ENCODE assay signal across 1 cellular context in the genomic region with DNA sequence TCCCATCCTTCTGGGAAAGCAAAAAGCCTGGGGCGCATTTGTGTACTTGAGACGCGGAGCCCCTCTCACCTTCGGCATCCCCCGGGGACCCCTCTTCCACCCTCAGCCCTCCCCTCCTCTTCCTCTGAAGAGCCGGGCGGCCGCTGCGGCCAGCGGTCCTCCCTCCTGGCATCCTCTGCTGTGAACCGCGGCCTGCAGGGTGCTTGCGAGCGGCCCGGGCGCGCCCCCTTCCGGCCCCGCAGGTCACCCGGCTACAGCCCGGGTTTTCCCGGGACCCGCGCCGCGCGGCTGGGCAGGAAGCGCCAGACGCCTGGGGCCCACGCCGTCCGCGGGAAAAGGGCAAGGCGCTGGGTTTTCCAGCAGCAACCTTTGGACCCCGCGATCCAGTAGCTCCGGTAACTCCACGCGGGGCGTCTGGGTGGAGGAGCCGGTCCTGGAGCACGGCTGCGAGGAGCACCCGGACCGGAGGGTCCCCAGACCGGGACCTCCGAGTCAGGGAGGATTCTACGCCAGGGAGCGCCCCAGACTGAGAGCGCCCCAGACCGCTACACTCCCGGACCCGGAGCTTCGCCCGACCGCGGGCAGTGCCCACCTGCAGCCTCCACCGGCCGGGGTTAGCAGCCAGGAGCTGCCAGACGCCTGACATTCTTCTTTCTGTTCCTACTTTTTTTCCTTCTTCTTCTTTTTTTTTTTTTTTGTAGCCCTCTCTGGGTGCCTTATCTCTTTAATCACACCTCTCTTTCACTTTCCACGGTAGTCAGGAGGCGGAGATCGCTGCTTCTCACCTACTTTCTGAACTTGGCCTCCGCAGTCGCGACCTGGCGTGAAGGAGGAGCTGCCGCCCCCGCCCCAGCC.
TF ChIP-seq lines count a peak whose summit lies in the region.

A gene with protein sequence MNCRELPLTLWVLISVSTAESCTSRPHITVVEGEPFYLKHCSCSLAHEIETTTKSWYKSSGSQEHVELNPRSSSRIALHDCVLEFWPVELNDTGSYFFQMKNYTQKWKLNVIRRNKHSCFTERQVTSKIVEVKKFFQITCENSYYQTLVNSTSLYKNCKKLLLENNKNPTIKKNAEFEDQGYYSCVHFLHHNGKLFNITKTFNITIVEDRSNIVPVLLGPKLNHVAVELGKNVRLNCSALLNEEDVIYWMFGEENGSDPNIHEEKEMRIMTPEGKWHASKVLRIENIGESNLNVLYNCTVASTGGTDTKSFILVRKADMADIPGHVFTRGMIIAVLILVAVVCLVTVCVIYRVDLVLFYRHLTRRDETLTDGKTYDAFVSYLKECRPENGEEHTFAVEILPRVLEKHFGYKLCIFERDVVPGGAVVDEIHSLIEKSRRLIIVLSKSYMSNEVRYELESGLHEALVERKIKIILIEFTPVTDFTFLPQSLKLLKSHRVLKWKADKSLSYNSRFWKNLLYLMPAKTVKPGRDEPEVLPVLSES (plus strand): TSS at position 271 of the 855 bp plus-strand sequence. CDS start 6,865 bp downstream, outside the sequence.

TF ChIP-seq in GM12878, 131 proteins besides CTCF, POLR2A, EP300 and RAD21 (continued from another document and continues in another):
- TF ChIP-seq, protein P1, sequence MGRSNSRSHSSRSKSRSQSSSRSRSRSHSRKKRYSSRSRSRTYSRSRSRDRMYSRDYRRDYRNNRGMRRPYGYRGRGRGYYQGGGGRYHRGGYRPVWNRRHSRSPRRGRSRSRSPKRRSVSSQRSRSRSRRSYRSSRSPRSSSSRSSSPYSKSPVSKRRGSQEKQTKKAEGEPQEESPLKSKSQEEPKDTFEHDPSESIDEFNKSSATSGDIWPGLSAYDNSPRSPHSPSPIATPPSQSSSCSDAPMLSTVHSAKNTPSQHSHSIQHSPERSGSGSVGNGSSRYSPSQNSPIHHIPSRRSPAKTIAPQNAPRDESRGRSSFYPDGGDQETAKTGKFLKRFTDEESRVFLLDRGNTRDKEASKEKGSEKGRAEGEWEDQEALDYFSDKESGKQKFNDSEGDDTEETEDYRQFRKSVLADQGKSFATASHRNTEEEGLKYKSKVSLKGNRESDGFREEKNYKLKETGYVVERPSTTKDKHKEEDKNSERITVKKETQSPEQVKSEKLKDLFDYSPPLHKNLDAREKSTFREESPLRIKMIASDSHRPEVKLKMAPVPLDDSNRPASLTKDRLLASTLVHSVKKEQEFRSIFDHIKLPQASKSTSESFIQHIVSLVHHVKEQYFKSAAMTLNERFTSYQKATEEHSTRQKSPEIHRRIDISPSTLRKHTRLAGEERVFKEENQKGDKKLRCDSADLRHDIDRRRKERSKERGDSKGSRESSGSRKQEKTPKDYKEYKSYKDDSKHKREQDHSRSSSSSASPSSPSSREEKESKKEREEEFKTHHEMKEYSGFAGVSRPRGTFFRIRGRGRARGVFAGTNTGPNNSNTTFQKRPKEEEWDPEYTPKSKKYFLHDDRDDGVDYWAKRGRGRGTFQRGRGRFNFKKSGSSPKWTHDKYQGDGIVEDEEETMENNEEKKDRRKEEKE (IDR thresholded peaks at IDR 0.05) = no peak
- TF ChIP-seq TCF12 (IDR thresholded peaks at IDR 0.05; ENCODE audit: low read depth, low read length) (0 out of 2 replicates have a peak, but pooled peaks have one; percentile 8), TAF1 (IDR thresholded peaks at IDR 0.05; ENCODE audit: borderline replicate concordance, low read depth, low read length) (peak; percentile 37; the same call in 1 of the 2 replicates), IKZF2 (IDR thresholded peaks at IDR 0.05) (peak; percentile 84 to 88), RUNX3 (IDR thresholded peaks at IDR 0.05; ENCODE audit: low read length) (peak; percentile 40; the same call in 1 of the 2 replicates), MTA2 (IDR thresholded peaks at IDR 0.05; ENCODE audit: low read depth) (0 out of 2 replicates have a peak, but pooled peaks have one; percentile 12), TBL1XR1 (IDR thresholded peaks at IDR 0.05; ENCODE audit: low read depth, low read length) (no peak), CHD1 (IDR thresholded peaks at IDR 0.05; ENCODE audit: low read depth, low read length) (no peak), RAD51 (IDR thresholded peaks at IDR 0.05) (no peak), JUNB (IDR thresholded peaks at IDR 0.05) (no peak), PML (IDR thresholded peaks at IDR 0.05; ENCODE audit: low read length) (0 out of 2 replicates have a peak, but pooled peaks have one; percentile 29), BACH1 (IDR thresholded peaks at IDR 0.05; ENCODE audit: borderline replicate concordance) (no peak), SRF (IDR thresholded peaks at IDR 0.05; ENCODE audit: low read depth in 2 of 2, low read length in 2 of 2) (0 out of 4 replicates have a peak, but pooled peaks of 1 of the 2 experiments have one; percentile 48), IKZF1 (conservative IDR thresholded peaks at IDR 0.05) (peak; percentile 99), ZNF384 (IDR thresholded peaks at IDR 0.05; ENCODE audit: borderline replicate concordance, low read depth, low read length) (peak; percentile 76), EGR1 (IDR thresholded peaks at IDR 0.05; ENCODE audit: borderline replicate concordance in 1 of 2, low read depth in 2 of 2, low read length in 2 of 2) (peak in 1 of 2 experiments; percentile 77; a peak in 2 of 3 replicates), LARP7 (IDR thresholded peaks at IDR 0.05) (peak; percentile 65; the same call in 1 of the 2 replicates), RELA (IDR thresholded peaks at IDR 0.05; ENCODE audit: borderline replicate concordance, partially characterized antibody) (peak; percentile 20), KLF5 (IDR thresholded peaks at IDR 0.05; ENCODE audit: partially characterized antibody) (peak; percentile 27), SREBF1 (IDR thresholded peaks at IDR 0.05; ENCODE audit: low read length) (no peak), NR2F1 (conservative IDR thresholded peaks at IDR 0.05) (peak; percentile 82), ASH2L (IDR thresholded peaks at IDR 0.05; ENCODE audit: borderline replicate concordance, low read depth) (0 out of 2 replicates have a peak, but pooled peaks have one; percentile 54), BMI1 (IDR thresholded peaks at IDR 0.05; ENCODE audit: borderline replicate concordance) (no peak), NBN (IDR thresholded peaks at IDR 0.05) (peak; percentile 80), MEF2B (IDR thresholded peaks at IDR 0.05; ENCODE audit: partially characterized antibody, poor library complexity, severe bottlenecking) (peak; percentile 33), SMARCA5 (IDR thresholded peaks at IDR 0.05) (peak; percentile 98), SP1 (IDR thresholded peaks at IDR 0.05; ENCODE audit: low read depth, low read length) (no peak), ZNF217 (IDR thresholded peaks at IDR 0.05) (peak; percentile 63; the same call in 1 of the 2 replicates), POLR2AphosphoS5 (IDR thresholded peaks at IDR 0.05; ENCODE audit: low read length) (no peak; the same call in 1 of the 2 replicates), BHLHE40 (IDR thresholded peaks at IDR 0.05; ENCODE audit: borderline replicate concordance in 1 of 2, low read depth in 2 of 2, low read length in 1 of 2) (peak; percentile 5 to 58; a peak in 3 of 4 replicates)
- TF ChIP-seq, protein P2, sequence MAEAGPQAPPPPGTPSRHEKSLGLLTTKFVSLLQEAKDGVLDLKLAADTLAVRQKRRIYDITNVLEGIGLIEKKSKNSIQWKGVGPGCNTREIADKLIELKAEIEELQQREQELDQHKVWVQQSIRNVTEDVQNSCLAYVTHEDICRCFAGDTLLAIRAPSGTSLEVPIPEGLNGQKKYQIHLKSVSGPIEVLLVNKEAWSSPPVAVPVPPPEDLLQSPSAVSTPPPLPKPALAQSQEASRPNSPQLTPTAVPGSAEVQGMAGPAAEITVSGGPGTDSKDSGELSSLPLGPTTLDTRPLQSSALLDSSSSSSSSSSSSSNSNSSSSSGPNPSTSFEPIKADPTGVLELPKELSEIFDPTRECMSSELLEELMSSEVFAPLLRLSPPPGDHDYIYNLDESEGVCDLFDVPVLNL (IDR thresholded peaks at IDR 0.05; ENCODE audit: low read depth, low read length) = 0 out of 2 replicates have a peak, but pooled peaks have one; percentile 16
- TF ChIP-seq, protein P3, sequence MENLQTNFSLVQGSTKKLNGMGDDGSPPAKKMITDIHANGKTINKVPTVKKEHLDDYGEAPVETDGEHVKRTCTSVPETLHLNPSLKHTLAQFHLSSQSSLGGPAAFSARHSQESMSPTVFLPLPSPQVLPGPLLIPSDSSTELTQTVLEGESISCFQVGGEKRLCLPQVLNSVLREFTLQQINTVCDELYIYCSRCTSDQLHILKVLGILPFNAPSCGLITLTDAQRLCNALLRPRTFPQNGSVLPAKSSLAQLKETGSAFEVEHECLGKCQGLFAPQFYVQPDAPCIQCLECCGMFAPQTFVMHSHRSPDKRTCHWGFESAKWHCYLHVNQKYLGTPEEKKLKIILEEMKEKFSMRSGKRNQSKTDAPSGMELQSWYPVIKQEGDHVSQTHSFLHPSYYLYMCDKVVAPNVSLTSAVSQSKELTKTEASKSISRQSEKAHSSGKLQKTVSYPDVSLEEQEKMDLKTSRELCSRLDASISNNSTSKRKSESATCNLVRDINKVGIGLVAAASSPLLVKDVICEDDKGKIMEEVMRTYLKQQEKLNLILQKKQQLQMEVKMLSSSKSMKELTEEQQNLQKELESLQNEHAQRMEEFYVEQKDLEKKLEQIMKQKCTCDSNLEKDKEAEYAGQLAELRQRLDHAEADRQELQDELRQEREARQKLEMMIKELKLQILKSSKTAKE (IDR thresholded peaks at IDR 0.05; ENCODE audit: low read depth, poor library complexity, severe bottlenecking) = no peak
- TF ChIP-seq, protein P4, sequence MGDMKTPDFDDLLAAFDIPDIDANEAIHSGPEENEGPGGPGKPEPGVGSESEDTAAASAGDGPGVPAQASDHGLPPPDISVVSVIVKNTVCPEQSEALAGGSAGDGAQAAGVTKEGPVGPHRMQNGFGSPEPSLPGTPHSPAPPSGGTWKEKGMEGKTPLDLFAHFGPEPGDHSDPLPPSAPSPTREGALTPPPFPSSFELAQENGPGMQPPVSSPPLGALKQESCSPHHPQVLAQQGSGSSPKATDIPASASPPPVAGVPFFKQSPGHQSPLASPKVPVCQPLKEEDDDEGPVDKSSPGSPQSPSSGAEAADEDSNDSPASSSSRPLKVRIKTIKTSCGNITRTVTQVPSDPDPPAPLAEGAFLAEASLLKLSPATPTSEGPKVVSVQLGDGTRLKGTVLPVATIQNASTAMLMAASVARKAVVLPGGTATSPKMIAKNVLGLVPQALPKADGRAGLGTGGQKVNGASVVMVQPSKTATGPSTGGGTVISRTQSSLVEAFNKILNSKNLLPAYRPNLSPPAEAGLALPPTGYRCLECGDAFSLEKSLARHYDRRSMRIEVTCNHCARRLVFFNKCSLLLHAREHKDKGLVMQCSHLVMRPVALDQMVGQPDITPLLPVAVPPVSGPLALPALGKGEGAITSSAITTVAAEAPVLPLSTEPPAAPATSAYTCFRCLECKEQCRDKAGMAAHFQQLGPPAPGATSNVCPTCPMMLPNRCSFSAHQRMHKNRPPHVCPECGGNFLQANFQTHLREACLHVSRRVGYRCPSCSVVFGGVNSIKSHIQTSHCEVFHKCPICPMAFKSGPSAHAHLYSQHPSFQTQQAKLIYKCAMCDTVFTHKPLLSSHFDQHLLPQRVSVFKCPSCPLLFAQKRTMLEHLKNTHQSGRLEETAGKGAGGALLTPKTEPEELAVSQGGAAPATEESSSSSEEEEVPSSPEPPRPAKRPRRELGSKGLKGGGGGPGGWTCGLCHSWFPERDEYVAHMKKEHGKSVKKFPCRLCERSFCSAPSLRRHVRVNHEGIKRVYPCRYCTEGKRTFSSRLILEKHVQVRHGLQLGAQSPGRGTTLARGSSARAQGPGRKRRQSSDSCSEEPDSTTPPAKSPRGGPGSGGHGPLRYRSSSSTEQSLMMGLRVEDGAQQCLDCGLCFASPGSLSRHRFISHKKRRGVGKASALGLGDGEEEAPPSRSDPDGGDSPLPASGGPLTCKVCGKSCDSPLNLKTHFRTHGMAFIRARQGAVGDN (IDR thresholded peaks at IDR 0.05) = 0 out of 2 replicates have a peak, but pooled peaks have one; percentile 55
- TF ChIP-seq, protein P5, sequence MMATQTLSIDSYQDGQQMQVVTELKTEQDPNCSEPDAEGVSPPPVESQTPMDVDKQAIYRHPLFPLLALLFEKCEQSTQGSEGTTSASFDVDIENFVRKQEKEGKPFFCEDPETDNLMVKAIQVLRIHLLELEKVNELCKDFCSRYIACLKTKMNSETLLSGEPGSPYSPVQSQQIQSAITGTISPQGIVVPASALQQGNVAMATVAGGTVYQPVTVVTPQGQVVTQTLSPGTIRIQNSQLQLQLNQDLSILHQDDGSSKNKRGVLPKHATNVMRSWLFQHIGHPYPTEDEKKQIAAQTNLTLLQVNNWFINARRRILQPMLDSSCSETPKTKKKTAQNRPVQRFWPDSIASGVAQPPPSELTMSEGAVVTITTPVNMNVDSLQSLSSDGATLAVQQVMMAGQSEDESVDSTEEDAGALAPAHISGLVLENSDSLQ (IDR thresholded peaks at IDR 0.05) = no peak
- TF ChIP-seq, protein P6, sequence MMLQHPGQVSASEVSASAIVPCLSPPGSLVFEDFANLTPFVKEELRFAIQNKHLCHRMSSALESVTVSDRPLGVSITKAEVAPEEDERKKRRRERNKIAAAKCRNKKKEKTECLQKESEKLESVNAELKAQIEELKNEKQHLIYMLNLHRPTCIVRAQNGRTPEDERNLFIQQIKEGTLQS (IDR thresholded peaks at IDR 0.05; ENCODE audit: borderline replicate concordance, extremely low read depth, low read depth, low read length) = no peak
- TF ChIP-seq, protein P7, sequence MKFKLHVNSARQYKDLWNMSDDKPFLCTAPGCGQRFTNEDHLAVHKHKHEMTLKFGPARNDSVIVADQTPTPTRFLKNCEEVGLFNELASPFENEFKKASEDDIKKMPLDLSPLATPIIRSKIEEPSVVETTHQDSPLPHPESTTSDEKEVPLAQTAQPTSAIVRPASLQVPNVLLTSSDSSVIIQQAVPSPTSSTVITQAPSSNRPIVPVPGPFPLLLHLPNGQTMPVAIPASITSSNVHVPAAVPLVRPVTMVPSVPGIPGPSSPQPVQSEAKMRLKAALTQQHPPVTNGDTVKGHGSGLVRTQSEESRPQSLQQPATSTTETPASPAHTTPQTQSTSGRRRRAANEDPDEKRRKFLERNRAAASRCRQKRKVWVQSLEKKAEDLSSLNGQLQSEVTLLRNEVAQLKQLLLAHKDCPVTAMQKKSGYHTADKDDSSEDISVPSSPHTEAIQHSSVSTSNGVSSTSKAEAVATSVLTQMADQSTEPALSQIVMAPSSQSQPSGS (IDR thresholded peaks at IDR 0.05; ENCODE audit: low read length) = peak; percentile 34
- TF ChIP-seq, protein P8, sequence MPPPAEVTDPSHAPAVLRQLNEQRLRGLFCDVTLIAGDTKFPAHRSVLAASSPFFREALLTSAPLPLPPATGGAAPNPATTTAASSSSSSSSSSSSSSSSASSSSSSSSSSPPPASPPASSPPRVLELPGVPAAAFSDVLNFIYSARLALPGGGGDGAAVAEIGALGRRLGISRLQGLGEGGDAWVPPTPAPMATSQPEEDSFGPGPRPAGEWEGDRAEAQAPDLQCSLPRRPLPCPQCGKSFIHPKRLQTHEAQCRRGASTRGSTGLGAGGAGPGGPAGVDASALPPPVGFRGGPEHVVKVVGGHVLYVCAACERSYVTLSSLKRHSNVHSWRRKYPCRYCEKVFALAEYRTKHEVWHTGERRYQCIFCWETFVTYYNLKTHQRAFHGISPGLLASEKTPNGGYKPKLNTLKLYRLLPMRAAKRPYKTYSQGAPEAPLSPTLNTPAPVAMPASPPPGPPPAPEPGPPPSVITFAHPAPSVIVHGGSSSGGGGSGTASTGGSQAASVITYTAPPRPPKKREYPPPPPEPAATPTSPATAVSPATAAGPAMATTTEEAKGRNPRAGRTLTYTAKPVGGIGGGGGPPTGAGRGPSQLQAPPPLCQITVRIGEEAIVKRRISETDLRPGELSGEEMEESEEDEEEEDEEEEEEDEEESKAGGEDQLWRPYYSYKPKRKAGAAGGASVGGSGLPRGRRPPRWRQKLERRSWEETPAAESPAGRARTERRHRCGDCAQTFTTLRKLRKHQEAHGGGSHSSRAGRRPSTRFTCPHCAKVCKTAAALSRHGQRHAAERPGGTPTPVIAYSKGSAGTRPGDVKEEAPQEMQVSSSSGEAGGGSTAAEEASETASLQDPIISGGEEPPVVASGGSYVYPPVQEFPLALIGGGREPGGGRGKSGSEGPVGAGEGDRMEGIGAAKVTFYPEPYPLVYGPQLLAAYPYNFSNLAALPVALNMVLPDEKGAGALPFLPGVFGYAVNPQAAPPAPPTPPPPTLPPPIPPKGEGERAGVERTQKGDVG (CRISPR knock-in tag; IDR thresholded peaks at IDR 0.05) = no peak
